In the genomic region with DNA sequence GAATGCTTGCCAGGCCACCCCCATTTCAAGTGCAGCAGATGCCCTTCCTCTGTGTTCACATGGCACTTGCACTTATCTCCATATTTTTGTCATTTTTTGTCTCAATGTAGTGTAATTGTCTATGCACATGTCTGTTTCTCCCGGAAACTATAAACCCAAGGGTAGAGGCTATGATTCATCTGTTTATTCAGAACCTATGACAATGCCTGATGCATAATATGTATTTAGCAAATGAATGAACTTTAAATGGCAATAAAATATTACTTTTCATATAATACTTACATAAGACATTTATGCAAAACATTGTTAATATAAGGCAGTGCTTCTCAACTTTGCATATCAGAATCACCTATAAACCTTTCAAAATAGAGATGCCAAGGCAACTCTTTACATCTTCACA, we compare ENCODE assay signal across 1 cellular context.
TF ChIP-seq lines count a peak whose summit lies in the region.

No MANE protein-coding gene starts in this region.

TF ChIP-seq in GM23338, 12 proteins besides CTCF, POLR2A, EP300 and RAD21:
- no peak for TF ChIP-seq CREB1 (CRISPR knock-in tag; IDR thresholded peaks at IDR 0.05; ENCODE audit: low read depth)
- TF ChIP-seq EZH2phosphoT487 (IDR thresholded peaks at IDR 0.05; ENCODE audit: unreplicated experiment): no peak
- TF ChIP-seq POLR2AphosphoS5 (IDR thresholded peaks at IDR 0.05; ENCODE audit: low read depth): no peak
- TF ChIP-seq, protein P1, sequence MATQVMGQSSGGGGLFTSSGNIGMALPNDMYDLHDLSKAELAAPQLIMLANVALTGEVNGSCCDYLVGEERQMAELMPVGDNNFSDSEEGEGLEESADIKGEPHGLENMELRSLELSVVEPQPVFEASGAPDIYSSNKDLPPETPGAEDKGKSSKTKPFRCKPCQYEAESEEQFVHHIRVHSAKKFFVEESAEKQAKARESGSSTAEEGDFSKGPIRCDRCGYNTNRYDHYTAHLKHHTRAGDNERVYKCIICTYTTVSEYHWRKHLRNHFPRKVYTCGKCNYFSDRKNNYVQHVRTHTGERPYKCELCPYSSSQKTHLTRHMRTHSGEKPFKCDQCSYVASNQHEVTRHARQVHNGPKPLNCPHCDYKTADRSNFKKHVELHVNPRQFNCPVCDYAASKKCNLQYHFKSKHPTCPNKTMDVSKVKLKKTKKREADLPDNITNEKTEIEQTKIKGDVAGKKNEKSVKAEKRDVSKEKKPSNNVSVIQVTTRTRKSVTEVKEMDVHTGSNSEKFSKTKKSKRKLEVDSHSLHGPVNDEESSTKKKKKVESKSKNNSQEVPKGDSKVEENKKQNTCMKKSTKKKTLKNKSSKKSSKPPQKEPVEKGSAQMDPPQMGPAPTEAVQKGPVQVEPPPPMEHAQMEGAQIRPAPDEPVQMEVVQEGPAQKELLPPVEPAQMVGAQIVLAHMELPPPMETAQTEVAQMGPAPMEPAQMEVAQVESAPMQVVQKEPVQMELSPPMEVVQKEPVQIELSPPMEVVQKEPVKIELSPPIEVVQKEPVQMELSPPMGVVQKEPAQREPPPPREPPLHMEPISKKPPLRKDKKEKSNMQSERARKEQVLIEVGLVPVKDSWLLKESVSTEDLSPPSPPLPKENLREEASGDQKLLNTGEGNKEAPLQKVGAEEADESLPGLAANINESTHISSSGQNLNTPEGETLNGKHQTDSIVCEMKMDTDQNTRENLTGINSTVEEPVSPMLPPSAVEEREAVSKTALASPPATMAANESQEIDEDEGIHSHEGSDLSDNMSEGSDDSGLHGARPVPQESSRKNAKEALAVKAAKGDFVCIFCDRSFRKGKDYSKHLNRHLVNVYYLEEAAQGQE (IDR thresholded peaks at IDR 0.05; ENCODE audit: unreplicated experiment): no peak
- TF ChIP-seq, protein P2, sequence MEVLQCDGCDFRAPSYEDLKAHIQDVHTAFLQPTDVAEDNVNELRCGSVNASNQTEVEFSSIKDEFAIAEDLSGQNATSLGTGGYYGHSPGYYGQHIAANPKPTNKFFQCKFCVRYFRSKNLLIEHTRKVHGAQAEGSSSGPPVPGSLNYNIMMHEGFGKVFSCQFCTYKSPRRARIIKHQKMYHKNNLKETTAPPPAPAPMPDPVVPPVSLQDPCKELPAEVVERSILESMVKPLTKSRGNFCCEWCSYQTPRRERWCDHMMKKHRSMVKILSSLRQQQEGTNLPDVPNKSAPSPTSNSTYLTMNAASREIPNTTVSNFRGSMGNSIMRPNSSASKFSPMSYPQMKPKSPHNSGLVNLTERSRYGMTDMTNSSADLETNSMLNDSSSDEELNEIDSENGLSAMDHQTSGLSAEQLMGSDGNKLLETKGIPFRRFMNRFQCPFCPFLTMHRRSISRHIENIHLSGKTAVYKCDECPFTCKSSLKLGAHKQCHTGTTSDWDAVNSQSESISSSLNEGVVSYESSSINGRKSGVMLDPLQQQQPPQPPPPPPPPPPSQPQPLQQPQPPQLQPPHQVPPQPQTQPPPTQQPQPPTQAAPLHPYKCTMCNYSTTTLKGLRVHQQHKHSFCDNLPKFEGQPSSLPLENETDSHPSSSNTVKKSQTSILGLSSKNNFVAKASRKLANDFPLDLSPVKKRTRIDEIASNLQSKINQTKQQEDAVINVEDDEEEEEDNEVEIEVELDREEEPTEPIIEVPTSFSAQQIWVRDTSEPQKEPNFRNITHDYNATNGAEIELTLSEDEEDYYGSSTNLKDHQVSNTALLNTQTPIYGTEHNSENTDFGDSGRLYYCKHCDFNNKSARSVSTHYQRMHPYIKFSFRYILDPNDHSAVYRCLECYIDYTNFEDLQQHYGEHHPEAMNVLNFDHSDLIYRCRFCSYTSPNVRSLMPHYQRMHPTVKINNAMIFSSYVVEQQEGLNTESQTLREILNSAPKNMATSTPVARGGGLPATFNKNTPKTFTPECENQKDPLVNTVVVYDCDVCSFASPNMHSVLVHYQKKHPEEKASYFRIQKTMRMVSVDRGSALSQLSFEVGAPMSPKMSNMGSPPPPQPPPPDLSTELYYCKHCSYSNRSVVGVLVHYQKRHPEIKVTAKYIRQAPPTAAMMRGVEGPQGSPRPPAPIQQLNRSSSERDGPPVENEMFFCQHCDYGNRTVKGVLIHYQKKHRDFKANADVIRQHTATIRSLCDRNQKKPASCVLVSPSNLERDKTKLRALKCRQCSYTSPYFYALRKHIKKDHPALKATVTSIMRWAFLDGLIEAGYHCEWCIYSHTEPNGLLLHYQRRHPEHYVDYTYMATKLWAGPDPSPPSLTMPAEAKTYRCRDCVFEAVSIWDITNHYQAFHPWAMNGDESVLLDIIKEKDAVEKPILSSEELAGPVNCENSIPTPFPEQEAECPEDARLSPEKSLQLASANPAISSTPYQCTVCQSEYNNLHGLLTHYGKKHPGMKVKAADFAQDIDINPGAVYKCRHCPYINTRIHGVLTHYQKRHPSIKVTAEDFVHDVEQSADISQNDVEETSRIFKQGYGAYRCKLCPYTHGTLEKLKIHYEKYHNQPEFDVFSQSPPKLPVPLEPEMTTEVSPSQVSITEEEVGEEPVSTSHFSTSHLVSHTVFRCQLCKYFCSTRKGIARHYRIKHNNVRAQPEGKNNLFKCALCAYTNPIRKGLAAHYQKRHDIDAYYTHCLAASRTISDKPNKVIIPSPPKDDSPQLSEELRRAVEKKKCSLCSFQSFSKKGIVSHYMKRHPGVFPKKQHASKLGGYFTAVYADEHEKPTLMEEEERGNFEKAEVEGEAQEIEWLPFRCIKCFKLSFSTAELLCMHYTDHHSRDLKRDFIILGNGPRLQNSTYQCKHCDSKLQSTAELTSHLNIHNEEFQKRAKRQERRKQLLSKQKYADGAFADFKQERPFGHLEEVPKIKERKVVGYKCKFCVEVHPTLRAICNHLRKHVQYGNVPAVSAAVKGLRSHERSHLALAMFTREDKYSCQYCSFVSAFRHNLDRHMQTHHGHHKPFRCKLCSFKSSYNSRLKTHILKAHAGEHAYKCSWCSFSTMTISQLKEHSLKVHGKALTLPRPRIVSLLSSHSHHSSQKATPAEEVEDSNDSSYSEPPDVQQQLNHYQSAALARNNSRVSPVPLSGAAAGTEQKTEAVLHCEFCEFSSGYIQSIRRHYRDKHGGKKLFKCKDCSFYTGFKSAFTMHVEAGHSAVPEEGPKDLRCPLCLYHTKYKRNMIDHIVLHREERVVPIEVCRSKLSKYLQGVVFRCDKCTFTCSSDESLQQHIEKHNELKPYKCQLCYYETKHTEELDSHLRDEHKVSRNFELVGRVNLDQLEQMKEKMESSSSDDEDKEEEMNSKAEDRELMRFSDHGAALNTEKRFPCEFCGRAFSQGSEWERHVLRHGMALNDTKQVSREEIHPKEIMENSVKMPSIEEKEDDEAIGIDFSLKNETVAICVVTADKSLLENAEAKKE (CRISPR knock-in tag; IDR thresholded peaks at IDR 0.05): no peak
- TF ChIP-seq ZNF331 (CRISPR knock-in tag; IDR thresholded peaks at IDR 0.05; ENCODE audit: low read depth): no peak
- no peak for TF ChIP-seq EZH2 (IDR thresholded peaks at IDR 0.05; ENCODE audit: low read depth, unreplicated experiment)
- TF ChIP-seq JUNB (IDR thresholded peaks at IDR 0.05; ENCODE audit: unreplicated experiment): no peak
- no peak for TF ChIP-seq ZNF114 (CRISPR knock-in tag; IDR thresholded peaks at IDR 0.05)
- TF ChIP-seq STAT1 (IDR thresholded peaks at IDR 0.05; ENCODE audit: unreplicated experiment): no peak
- TF ChIP-seq NANOG (IDR thresholded peaks at IDR 0.05; ENCODE audit: borderline replicate concordance): no peak
- TF ChIP-seq, protein P3, sequence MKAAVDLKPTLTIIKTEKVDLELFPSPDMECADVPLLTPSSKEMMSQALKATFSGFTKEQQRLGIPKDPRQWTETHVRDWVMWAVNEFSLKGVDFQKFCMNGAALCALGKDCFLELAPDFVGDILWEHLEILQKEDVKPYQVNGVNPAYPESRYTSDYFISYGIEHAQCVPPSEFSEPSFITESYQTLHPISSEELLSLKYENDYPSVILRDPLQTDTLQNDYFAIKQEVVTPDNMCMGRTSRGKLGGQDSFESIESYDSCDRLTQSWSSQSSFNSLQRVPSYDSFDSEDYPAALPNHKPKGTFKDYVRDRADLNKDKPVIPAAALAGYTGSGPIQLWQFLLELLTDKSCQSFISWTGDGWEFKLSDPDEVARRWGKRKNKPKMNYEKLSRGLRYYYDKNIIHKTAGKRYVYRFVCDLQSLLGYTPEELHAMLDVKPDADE (IDR thresholded peaks at IDR 0.05): no peak
